8 cellular contexts compared by ENCODE assay signal in genomic region chr1:109619405-109619654, GRCh38. TPM values are rescaled to one million over a fixed set of nuclear protein-coding genes. Genes with fewer than 3 reads are reported as not detected.
DNase-seq lines count a peak whose midpoint lies in the region; ATAC-seq, FAIRE-seq and TF ChIP-seq lines count a peak whose summit lies in the region.

Gene GNAT2, minus strand, starts transcription at chr1:109619616. Its CDS starts 6,746 bp downstream, at chr1:109612870.

- H3K4me2 ChIP-seq in H9 (ENCODE audit: insufficient read depth, insufficient read length, low read length): peak within 1 kb of the TSS; percentile 97

- H2BK12ac ChIP-seq in H9 (ENCODE audit: insufficient read length, low read depth, low read length): no peak within 1 kb of the TSS

- TF ChIP-seq CTCF in H9 (conservative IDR thresholded peaks at IDR 0.05) (no peak), WTC11 (IDR thresholded peaks at IDR 0.05) (no peak), glutamatergic neuron (IDR thresholded peaks at IDR 0.05; ENCODE audit: partially characterized antibody, unreplicated experiment) (no peak)

- WGBS in H9 (ENCODE audit: extremely low coverage, insufficient read length, low lambda C conversion rate): no CpG with 5 or more reads among the region's 6 CpGs
- WGBS in small intestine, 3 donors: 0 to 9% (median 1%) methylated on average over 6 of the region's 6 CpGs

- no peak within 1 kb of the TSS; the same call in 1 of the 2 replicates for H3K4ac ChIP-seq in H9 (ENCODE audit: low read depth, low read length)

- H3K79me1 ChIP-seq in H9 (ENCODE audit: insufficient read depth, low read depth, low read length, poor library complexity, severe bottlenecking): no peaks in the 10 kb centered on the region

- no peak within 1 kb of the TSS for H2BK20ac ChIP-seq in H9 (ENCODE audit: low read depth, low read length, poor library complexity, severe bottlenecking)

- no peak within 1 kb of the TSS for H4K8ac ChIP-seq in H9 (replicated peaks; ENCODE audit: insufficient read length, low read depth, low read length)

- no peaks in the 10 kb centered on the region for H3K9me3 ChIP-seq in H9 (ENCODE audit: control insufficient read depth, low read depth, low read length)
- no peaks in the 10 kb centered on the region for H3K9me3 ChIP-seq in small intestine (ENCODE audit: control insufficient read depth, low read depth)

- H3K23me2 ChIP-seq in H9 (ENCODE audit: insufficient read length, low read depth, low read length, poor library complexity, severe bottlenecking): peaks cover 12% of the 10 kb centered on the region

- H3K27me3 Mint-ChIP-seq in H9 (ENCODE audit: low read depth) (no peaks in the 10 kb centered on the region; the same call in 1 of the 2 replicates), WTC11 (ENCODE audit: low read depth) (no peaks in the 10 kb centered on the region), glutamatergic neuron (ENCODE audit: unreplicated experiment) (peaks cover 7% of the 10 kb centered on the region)

- H4K20me1 ChIP-seq in H9 (ENCODE audit: control insufficient read depth, insufficient read depth, insufficient read length): peaks cover 2% of the 10 kb centered on the region

- H3K27ac ChIP-seq in H9 (ENCODE audit: insufficient read length, low read depth, low read length) (no peak within 1 kb of the TSS), small intestine (ENCODE audit: low read depth in 1 of 2, low read length in 1 of 2) (peak within 1 kb of the TSS; percentile 76 to 95)

- no peak for FAIRE-seq in small intestine (lab: Jason Lieb, UNC)

- H3K14ac ChIP-seq in H9 (ENCODE audit: insufficient read depth, low read length): peak within 1 kb of the TSS; percentile 84

- ATAC-seq in WTC11: no peak; the same call in 1 of the 2 replicates
- no peak for ATAC-seq in HG02642 (IDR thresholded peaks at IDR 0.05; ENCODE audit: poor library complexity, unreplicated experiment)

- H2BK120ac ChIP-seq in H9 (ENCODE audit: low read depth, low read length, poor library complexity, severe bottlenecking): no peak within 1 kb of the TSS

- H3K27ac Mint-ChIP-seq in H9 (peak within 1 kb of the TSS; percentile 67 to 96 (median 95)), WTC11 (peak within 1 kb of the TSS; percentile 92), glutamatergic neuron (ENCODE audit: unreplicated experiment) (peak within 1 kb of the TSS; percentile 85)

- no peaks in the 10 kb centered on the region for H3K36me3 ChIP-seq in small intestine (ENCODE audit: control insufficient read depth in 2 of 2, insufficient read depth in 2 of 2, low read length in 2 of 2)

- H4K5ac ChIP-seq in H9 (ENCODE audit: insufficient read length, low read depth, low read length): no peak within 1 kb of the TSS

- H2AFZ ChIP-seq in H9 (ENCODE audit: low read length): peak within 1 kb of the TSS; percentile 10

- peak within 1 kb of the TSS; percentile 71 for H3K9ac ChIP-seq in H9 (ENCODE audit: extremely low read depth, insufficient read length, low read length)

- no peak within 1 kb of the TSS for H3T11ph ChIP-seq in H9 (ENCODE audit: low read length)

- H3K4me1 ChIP-seq in H9 (ENCODE audit: insufficient read depth, low read length): no peaks in the 10 kb centered on the region; the same call in 1 of the 2 replicates
- H3K4me1 ChIP-seq in small intestine (ENCODE audit: control insufficient read depth in 2 of 2, insufficient read depth in 1 of 2, low read depth in 1 of 2, low read length in 1 of 2): peaks cover 4 to 15% of the 10 kb centered on the region in 2 donors

- H3K23ac ChIP-seq in H9 (ENCODE audit: insufficient read length, low read depth, low read length): no peak within 1 kb of the TSS

- H3K36me3 Mint-ChIP-seq in H9 (ENCODE audit: insufficient read depth in 1 of 3, low read depth in 3 of 3): no peaks in the 10 kb centered on the region; a peak in 1 of 7 replicates
- H3K36me3 Mint-ChIP-seq in WTC11: no peaks in the 10 kb centered on the region
- no peaks in the 10 kb centered on the region for H3K36me3 Mint-ChIP-seq in glutamatergic neuron (ENCODE audit: unreplicated experiment)

- H3K79me2 ChIP-seq in H9 (ENCODE audit: insufficient read depth, low read length): peaks cover 6% of the 10 kb centered on the region; the same call in 1 of the 2 replicates

- peak within 1 kb of the TSS; percentile 56 to 80 for H3K4me3 ChIP-seq in small intestine (ENCODE audit: low read depth in 1 of 2, low read length in 2 of 2)

- H3K18ac ChIP-seq in H9 (ENCODE audit: insufficient read length, low read depth, low read length): peak within 1 kb of the TSS; percentile 45

- POLR2A ChIA-PET in WTC11 (lab: Charles Lee): interaction anchor here (2.6 kb wide), 1 partner anchor 71 kb away, joined by 13 read pairs; the partner anchor contains the start of gene GNAI3

- H3K4me1 Mint-ChIP-seq in H9 (peaks cover 37 to 49% of the 10 kb centered on the region in 2 experiments), WTC11 (peaks cover 40% of the 10 kb centered on the region), glutamatergic neuron (ENCODE audit: low read depth, unreplicated experiment) (peaks cover 8% of the 10 kb centered on the region)

- no peak within 1 kb of the TSS for H2BK15ac ChIP-seq in H9 (ENCODE audit: low read depth, low read length)

- no peak within 1 kb of the TSS for H4K91ac ChIP-seq in H9 (ENCODE audit: insufficient read length, low read depth, low read length)

- H2AK5ac ChIP-seq in H9 (ENCODE audit: insufficient read length, low read length): no peak within 1 kb of the TSS

- H2BK5ac ChIP-seq in H9 (ENCODE audit: insufficient read length, low read length): no peak within 1 kb of the TSS

- CTCF ChIA-PET in WTC11 (lab: Charles Lee): interaction anchor here (1.1 to 2.8 kb wide), 6 partner anchors 11 to 73 kb away, joined by 3 to 44 read pairs (median 17); partner anchors contain the start of gene GNAI3

- no peak within 1 kb of the TSS for H3K56ac ChIP-seq in H9 (ENCODE audit: insufficient read length, low read depth, low read length)

- no peaks in the 10 kb centered on the region for H3K9me3 Mint-ChIP-seq in H9
- no peaks in the 10 kb centered on the region for H3K9me3 Mint-ChIP-seq in WTC11
- H3K9me3 Mint-ChIP-seq in glutamatergic neuron (ENCODE audit: unreplicated experiment): peaks cover 3% of the 10 kb centered on the region

- DNase-seq in H9: no peak
- no peak for DNase-seq in WTC11 (ENCODE audit: low spot score)
- no peak for DNase-seq in glutamatergic neuron
- DNase-seq in small intestine: no peak
- DNase-seq in NCI-H524 (lab: John Stamatoyannopoulos, UW): no peak
- DNase-seq in NCI-H2081 treated with DMSO at 0.1 percent for 48 hours (lab: John Stamatoyannopoulos, UW): no peak
- no peak for DNase-seq in epidermal melanocyte (ENCODE audit: insufficient read length, low spot score)

- H3K4me3 Mint-ChIP-seq in H9 (peak within 1 kb of the TSS; percentile 93 to 94), WTC11 (peak within 1 kb of the TSS; percentile 97), glutamatergic neuron (ENCODE audit: unreplicated experiment) (peak within 1 kb of the TSS; percentile 98)

- H3K27me3 ChIP-seq in H9 (ENCODE audit: insufficient read depth, low read length) (no peaks in the 10 kb centered on the region), small intestine (ENCODE audit: control insufficient read depth in 2 of 2, insufficient read depth in 2 of 2, low read length in 2 of 2) (no peaks in the 10 kb centered on the region)

TF ChIP-seq in WTC11, 78 proteins besides CTCF, POLR2A, EP300 and RAD21:
- TF ChIP-seq USF2 (CRISPR knock-in tag; IDR thresholded peaks at IDR 0.05): no peak
- 0 out of 2 replicates have a peak, but pooled peaks have one; percentile 23 for TF ChIP-seq HMGXB4 (CRISPR knock-in tag; IDR thresholded peaks at IDR 0.05)

RNA-seq across cellular contexts. Expression of gene GNAT2, which starts in this region (rescaled TPM):
- total RNA-seq in H9 (2021) (0.20 TPM in 1 of 2 replicates, not detected in the other), WTC11 (2021) (0.14 TPM in 1 of 3 replicates, not detected in the others), glutamatergic neuron (ENCODE audit: unreplicated experiment) (not detected)
- polyA plus RNA-seq in small intestine: under 1 TPM in 1 of 3 donors, not detected in 2; 0.28 TPM
